24 cellular contexts compared by ENCODE assay signal in genomic region chr13:71030789-71031188, GRCh38.
"Had no signal": no experiment of that assay in that cellular context is flagged by ENCODE, and none has a peak within 500 bp of the region (broad histone marks: within the 10 kb centered on the region; RNA-seq: fewer than 3 reads in every experiment).

No MANE protein-coding gene starts in this region.

- H3K27ac Mint-ChIP-seq: activated naive CD8-positive, alpha-beta T cell; activated T-cell treated with anti-CD3 and anti-CD28 coated beads, Interleukin-2, amount 50 U/mL, for 72 hours; natural killer cell treated with Interleukin-12 subunit alpha and Interleukin-12 subunit beta and Interleukin-15 and Interleukin-18, amount 100 ng/mL, for 72 hours; stimulated activated effector memory CD8-positive, alpha-beta T cell treated with anti-CD3 and anti-CD28 coated beads, Interleukin-12 subunit alpha, Interleukin-12 subunit beta, amount 100 ng/mL, for 72 hours; stimulated activated naive CD8-positive, alpha-beta T cell treated with anti-CD3 and anti-CD28 coated beads, Interleukin-15, amount 100 ng/mL, for 72 hours had no signal

- H3K4me1 Mint-ChIP-seq: stimulated activated effector memory CD8-positive, alpha-beta T cell treated with anti-CD3 and anti-CD28 coated beads, Interleukin-12 subunit alpha, Interleukin-12 subunit beta, amount 100 ng/mL, for 72 hours; stimulated activated naive CD8-positive, alpha-beta T cell treated with anti-CD3 and anti-CD28 coated beads, Interleukin-15, amount 100 ng/mL, for 72 hours had no signal

- H3K27me3 Mint-ChIP-seq: activated naive CD8-positive, alpha-beta T cell; natural killer cell treated with Interleukin-12 subunit alpha and Interleukin-12 subunit beta and Interleukin-15 and Interleukin-18, amount 100 ng/mL, for 72 hours; stimulated activated naive CD8-positive, alpha-beta T cell treated with anti-CD3 and anti-CD28 coated beads, Interleukin-15, amount 100 ng/mL, for 72 hours had no signal

- H3K27me3 ChIP-seq: body of pancreas, colonic mucosa, heart left ventricle, neutrophil, upper lobe of left lung, vagina had no signal

- H3K36me3 Mint-ChIP-seq: activated naive CD8-positive, alpha-beta T cell; stimulated activated effector memory CD8-positive, alpha-beta T cell treated with anti-CD3 and anti-CD28 coated beads, Interleukin-12 subunit alpha, Interleukin-12 subunit beta, amount 100 ng/mL, for 72 hours had no signal

- H3K36me3 ChIP-seq: colonic mucosa, heart left ventricle, left ventricle myocardium inferior, neutrophil, upper lobe of left lung, vagina had no signal

- H3K4me3 ChIP-seq: body of pancreas, colonic mucosa, heart left ventricle, left ventricle myocardium inferior, lung, mucosa of descending colon, skin epidermis, upper lobe of left lung, vagina had no signal

- H3K4me3 Mint-ChIP-seq: activated naive CD8-positive, alpha-beta T cell; activated T-cell treated with anti-CD3 and anti-CD28 coated beads, Interleukin-2, amount 50 U/mL, for 72 hours; natural killer cell treated with Interleukin-12 subunit alpha and Interleukin-12 subunit beta and Interleukin-15 and Interleukin-18, amount 100 ng/mL, for 72 hours; stimulated activated effector memory CD8-positive, alpha-beta T cell treated with anti-CD3 and anti-CD28 coated beads, Interleukin-12 subunit alpha, Interleukin-12 subunit beta, amount 100 ng/mL, for 72 hours; stimulated activated naive CD8-positive, alpha-beta T cell treated with anti-CD3 and anti-CD28 coated beads, Interleukin-15, amount 100 ng/mL, for 72 hours had no signal

- DNase-seq: activated CD4-positive, alpha-beta T cell treated with anti-CD3 and anti-CD28 coated beads for 4 hours; activated CD4-positive, alpha-beta T cell treated with anti-CD3 and anti-CD28 coated beads, Interleukin-2, amount 50 U/mL, for 4 hours; activated naive CD4-positive, alpha-beta T cell treated with Interleukin-2 at 50 U/mL for 16 hours; activated T-cell treated with anti-CD3 and anti-CD28 coated beads for 4 hours; activated T-cell treated with anti-CD3 and anti-CD28 coated beads, Interleukin-2, amount 50 U/mL, for 72 hours; aorta; body of pancreas; colonic mucosa; effector CD8-positive, alpha-beta T cell; heart left ventricle; left ventricle myocardium inferior; mucosa of descending colon; stimulated activated CD4-positive, alpha-beta T cell treated with anti-CD3 and anti-CD28 coated beads, Interleukin-4, amount 100 ng/mL, for 24 hours; stimulated activated naive CD8-positive, alpha-beta T cell treated with anti-CD3 and anti-CD28 coated beads, Interleukin-15, amount 100 ng/mL, for 72 hours; substantia nigra; upper lobe of left lung had no signal

- H3K4me1 ChIP-seq: body of pancreas, colonic mucosa, heart left ventricle, left ventricle myocardium inferior, upper lobe of left lung, vagina had no signal

- H3K9me3 ChIP-seq: colonic mucosa, mucosa of descending colon, vagina had no signal

- H3K27ac ChIP-seq: body of pancreas, colonic mucosa, heart left ventricle, left ventricle myocardium inferior, neutrophil, skin epidermis, upper lobe of left lung, vagina had no signal

- ATAC-seq: activated T-cell treated with anti-CD3 and anti-CD28 coated beads, Interleukin-2, amount 50 U/mL, for 72 hours; body of pancreas; heart left ventricle; mucosa of descending colon; natural killer cell treated with Interleukin-12 subunit alpha and Interleukin-12 subunit beta and Interleukin-15 and Interleukin-18, amount 100 ng/mL, for 72 hours; sciatic nerve; stimulated activated effector memory CD8-positive, alpha-beta T cell treated with anti-CD3 and anti-CD28 coated beads, Interleukin-12 subunit alpha, Interleukin-12 subunit beta, amount 100 ng/mL, for 72 hours; stimulated activated naive CD8-positive, alpha-beta T cell treated with anti-CD3 and anti-CD28 coated beads, Interleukin-15, amount 100 ng/mL, for 72 hours had no signal
